In genomic region chr4:83454626-83455025, GRCh38 we compare ENCODE assay signal across 8 cellular contexts. TPM values are rescaled to one million over a fixed set of nuclear protein-coding genes. Genes with fewer than 3 reads are reported as not detected.
DNase-seq lines count a peak whose midpoint lies in the region; ATAC-seq, FAIRE-seq and TF ChIP-seq lines count a peak whose summit lies in the region.

No MANE protein-coding gene starts in this region.

- H2BK15ac ChIP-seq in H1 (ENCODE audit: low read length): no peak overlapping the region

- peak overlapping the region; percentile 86 to 94 (median 90); a peak in 6 of 7 replicates for H3K9ac ChIP-seq in H1 (replicated peaks in 1 of 4; ENCODE audit: extremely low read depth in 1 of 4, low read depth in 3 of 4, low read length in 3 of 4)

- no peak for TF ChIP-seq RAD21 in H1 (IDR thresholded peaks at IDR 0.05 in 1 of 2, conservative IDR thresholded peaks at IDR 0.05 in 1 of 2; ENCODE audit: low read depth in 2 of 2, low read length in 2 of 2)

- H4K5ac ChIP-seq in H1 (ENCODE audit: insufficient read length, low read depth, low read length): no peak overlapping the region

- no peak for ATAC-seq in naive thymus-derived CD8-positive, alpha-beta T cell

- H2AK5ac ChIP-seq in H1 (ENCODE audit: low read depth, low read length): no peak overlapping the region

- H2BK5ac ChIP-seq in H1 (ENCODE audit: low read depth, low read length): no peak overlapping the region

- H3K79me2 ChIP-seq in OCI-LY7 (ENCODE audit: insufficient read depth, low read depth, low read length): peaks cover 84% of the 10 kb centered on the region
- H3K79me2 ChIP-seq in H1 (ENCODE audit: control insufficient read depth in 1 of 2, insufficient read depth in 2 of 2, low read length in 2 of 2): peaks cover 0 to 32% of the 10 kb centered on the region in 2 experiments; a peak in 3 of 4 replicates

- CTCF ChIA-PET in CD8-positive, alpha-beta memory T cell (lab: Charles Lee): interaction anchor here (0.9 to 2.0 kb wide), 3 partner anchors 9 to 47 kb away, joined by 3 to 6 read pairs (median 4); no protein-coding TSS in a partner anchor
- CTCF ChIA-PET in OCI-LY7 (lab: Charles Lee; ENCODE audit: unreplicated experiment): interaction anchor here (1.3 to 1.6 kb wide), 2 partner anchors 10 to 170 kb away, joined by 3 read pairs; partner anchors contain the start of gene COQ2
- CTCF ChIA-PET in H1 (lab: Charles Lee; ENCODE audit: partially characterized antibody): interaction anchor here (1.0 to 1.5 kb wide), 3 partner anchors 36 to 68 kb away, joined by 3 to 4 read pairs (median 3); no protein-coding TSS in a partner anchor

- H3K27me3 ChIP-seq in CD8-positive, alpha-beta memory T cell (ENCODE audit: insufficient read depth, low read length, poor library complexity, severe bottlenecking): no peaks in the 10 kb centered on the region
- no peaks in the 10 kb centered on the region for H3K27me3 ChIP-seq in H1 (replicated peaks in 1 of 4; ENCODE audit: control insufficient read depth in 3 of 4, extremely low read depth in 1 of 4, insufficient read depth in 3 of 4, low read length in 3 of 4)

- peaks cover 35% of the 10 kb centered on the region for H3K4me1 ChIP-seq in CD8-positive, alpha-beta memory T cell (ENCODE audit: insufficient read depth, low read length)
- H3K4me1 ChIP-seq in OCI-LY7 (ENCODE audit: insufficient read depth, low read length, poor library complexity, severe bottlenecking) (peaks cover 37% of the 10 kb centered on the region), H1 (replicated peaks in 1 of 4; ENCODE audit: control insufficient read depth in 3 of 4, insufficient read depth in 4 of 4, low read length in 3 of 4) (peaks cover 0 to 3% (median 0%) of the 10 kb centered on the region in 4 experiments; a peak in 2 of 7 replicates)

- H3K9me3 ChIP-seq in CD8-positive, alpha-beta memory T cell (ENCODE audit: low read length): no peaks in the 10 kb centered on the region
- H3K9me3 ChIP-seq in OCI-LY7 (ENCODE audit: low read length) (no peaks in the 10 kb centered on the region), H1 (ENCODE audit: insufficient read depth in 2 of 2, low read depth in 1 of 2, low read length in 1 of 2) (no peaks in the 10 kb centered on the region)

- H3K4me3 ChIP-seq in CD8-positive, alpha-beta memory T cell (ENCODE audit: low read length): peak overlapping the region; percentile 80
- H3K4me3 ChIP-seq in OCI-LY7 (ENCODE audit: low read depth, low read length, poor library complexity, severe bottlenecking) (peak overlapping the region; percentile 89), H1 (ENCODE audit: extremely low read depth in 1 of 4, insufficient read depth in 2 of 4, low read depth in 3 of 4, low read length in 4 of 4) (peak overlapping the region; percentile 85 to 99 (median 93))

- H3K14ac ChIP-seq in H1 (ENCODE audit: insufficient read length): no peak overlapping the region

- TF ChIP-seq POLR2A in H1 (IDR thresholded peaks at IDR 0.05; ENCODE audit: control extremely low read depth in 1 of 2, low read depth in 2 of 2, low read length in 2 of 2): no peak

- H3K4me2 ChIP-seq in OCI-LY7 (ENCODE audit: low read length): peak overlapping the region; percentile 94
- H3K4me2 ChIP-seq in H1 (ENCODE audit: insufficient read depth in 1 of 2, low read depth in 2 of 2, low read length in 2 of 2): peak overlapping the region; percentile 57 to 71

- H3K18ac ChIP-seq in H1 (ENCODE audit: extremely low read depth, low read length): no peak overlapping the region

- intact Hi-C loops in OCI-LY7 (cut with micrococcal nuclease; ENCODE audit: unreplicated experiment): loop anchor here (2.0 to 10.0 kb wide), 3 partner anchors 18 to 170 kb away; partner anchors contain the start of gene COQ2
- intact Hi-C loops in posterior cingulate gyrus (cut with DNase I): loop anchor here (10.0 kb wide), 1 partner anchor 170 kb away; the partner anchor contains the start of gene COQ2

- no peak for TF ChIP-seq EP300 in H1 (IDR thresholded peaks at IDR 0.05; ENCODE audit: borderline replicate concordance in 1 of 2, low read depth in 2 of 2, low read length in 2 of 2)

- no peak overlapping the region for H3K23ac ChIP-seq in H1 (ENCODE audit: insufficient read length)

- no peak overlapping the region for H4K91ac ChIP-seq in H1 (replicated peaks; ENCODE audit: insufficient read length, low read length)

- no peaks in the 10 kb centered on the region for H3K9me3 Mint-ChIP-seq in CD8-positive, alpha-beta memory T cell
- H3K9me3 Mint-ChIP-seq in naive thymus-derived CD8-positive, alpha-beta T cell: no peaks in the 10 kb centered on the region

- POLR2A ChIA-PET in CD8-positive, alpha-beta memory T cell (lab: Charles Lee): interaction anchor here (0.6 to 2.1 kb wide), 5 partner anchors 30 to 1025 kb away, joined by 4 to 24 read pairs (median 9); partner anchors contain the start of genes ABRAXAS1 and COQ2
- POLR2A ChIA-PET in OCI-LY7 (lab: Charles Lee): interaction anchor here (0.6 to 4.1 kb wide), 10 partner anchors 11 to 478 kb away, joined by 3 to 66 read pairs (median 4); partner anchors contain the start of gene COPS4
- POLR2A ChIA-PET in H1 (lab: Charles Lee; ENCODE audit: partially characterized antibody): interaction anchor here (1.2 to 1.4 kb wide), 2 partner anchors 28 to 555 kb away, joined by 3 to 4 read pairs; no protein-coding TSS in a partner anchor
- POLR2A ChIA-PET in naive thymus-derived CD8-positive, alpha-beta T cell (lab: Charles Lee): interaction anchor here (0.5 to 3.1 kb wide), 11 partner anchors 9 to 1025 kb away, joined by 3 to 36 read pairs (median 9); partner anchors contain the start of genes ABRAXAS1, COPS4, COQ2 and HNRNPDL

- peaks cover 43 to 76% (median 67%) of the 10 kb centered on the region in 3 donors for H3K4me1 Mint-ChIP-seq in CD8-positive, alpha-beta memory T cell
- H3K4me1 Mint-ChIP-seq in naive thymus-derived CD8-positive, alpha-beta T cell: peaks cover 17 to 59% (median 58%) of the 10 kb centered on the region in 4 donors

- H3K4me3 Mint-ChIP-seq in CD8-positive, alpha-beta memory T cell: peak overlapping the region; percentile 98 to 100 (median 100)
- H3K4me3 Mint-ChIP-seq in naive thymus-derived CD8-positive, alpha-beta T cell: peak overlapping the region; percentile 98 to 100 (median 100)

- peaks cover 3% of the 10 kb centered on the region; the same call in 1 of the 2 replicates for H3K79me1 ChIP-seq in H1 (ENCODE audit: low read depth, low read length)

- peak overlapping the region; percentile 100 for H3K27ac Mint-ChIP-seq in CD8-positive, alpha-beta memory T cell
- peak overlapping the region; percentile 100 for H3K27ac Mint-ChIP-seq in naive thymus-derived CD8-positive, alpha-beta T cell

- peaks cover 17% of the 10 kb centered on the region; the same call in 1 of the 2 replicates for H4K20me1 ChIP-seq in OCI-LY7 (ENCODE audit: insufficient read depth, low read length)
- H4K20me1 ChIP-seq in H1 (replicated peaks in 1 of 2; ENCODE audit: control insufficient read depth in 1 of 2, insufficient read depth in 2 of 2, low read length in 2 of 2): no peaks in the 10 kb centered on the region

- FAIRE-seq in H1 (lab: Jason Lieb, UNC): no peak

- no peaks in the 10 kb centered on the region for H3K9me2 ChIP-seq in OCI-LY7 (ENCODE audit: insufficient read depth, low read length)

- no peaks in the 10 kb centered on the region for H3K23me2 ChIP-seq in H1 (ENCODE audit: low read depth, low read length)

- H2BK120ac ChIP-seq in H1 (replicated peaks; ENCODE audit: low read depth, low read length): no peak overlapping the region

- peak overlapping the region; percentile 99 for H3K27ac ChIP-seq in CD8-positive, alpha-beta memory T cell (ENCODE audit: low read depth, low read length)
- peak overlapping the region; percentile 62 for H3K27ac ChIP-seq in OCI-LY7 (ENCODE audit: low read depth, low read length, poor library complexity, severe bottlenecking)
- no peak overlapping the region for H3K27ac ChIP-seq in H1 (ENCODE audit: low read depth, low read length)

- 86% methylated on average over 7 of the region's 7 CpGs; no CpG with 5 or more reads in 1 of the 2 experiments for WGBS in H1 (ENCODE audit: extremely low coverage in 1 of 2, insufficient coverage in 1 of 2, insufficient read length in 1 of 2, insufficient replicate concordance in 2 of 2, low coverage in 1 of 2, low lambda C conversion rate in 2 of 2, missing lambda C conversion rate in 1 of 2), 2 experiments

- peaks cover 0 to 2% of the 10 kb centered on the region in 2 donors for H3K27me3 Mint-ChIP-seq in CD8-positive, alpha-beta memory T cell
- H3K27me3 Mint-ChIP-seq in naive thymus-derived CD8-positive, alpha-beta T cell: no peaks in the 10 kb centered on the region

- no peak overlapping the region for H3K4ac ChIP-seq in H1 (replicated peaks; ENCODE audit: insufficient read length, low read depth, low read length)

- no peak overlapping the region for H3K56ac ChIP-seq in H1 (replicated peaks; ENCODE audit: insufficient read length, low read depth, low read length)

- H4K8ac ChIP-seq in H1 (ENCODE audit: extremely low read depth, insufficient read depth, low read length): no peak overlapping the region

- peaks cover 13% of the 10 kb centered on the region for H3K36me3 ChIP-seq in CD8-positive, alpha-beta memory T cell (ENCODE audit: insufficient read depth, low read length)
- H3K36me3 ChIP-seq in OCI-LY7 (ENCODE audit: insufficient read depth, low read length): peaks cover 77% of the 10 kb centered on the region
- peaks cover 0 to 27% (median 3%) of the 10 kb centered on the region in 4 experiments; a peak in 4 of 8 replicates for H3K36me3 ChIP-seq in H1 (ENCODE audit: control insufficient read depth in 2 of 4, insufficient read depth in 4 of 4, low read length in 3 of 4)

- BruUV-seq in OCI-LY7 (replicated peaks; lab: Mats Ljungman, UMichigan): no TSS peak

- TF ChIP-seq CTCF in OCI-LY7 (conservative IDR thresholded peaks at IDR 0.05; ENCODE audit: low read length) (no peak), H1 (IDR thresholded peaks at IDR 0.05; ENCODE audit: control extremely low read depth in 1 of 3, insufficient read depth in 1 of 3, low read depth in 1 of 3, low read length in 3 of 3) (no peak)

- no peak overlapping the region for H2BK12ac ChIP-seq in H1 (ENCODE audit: low read depth, low read length)

- H2AFZ ChIP-seq in OCI-LY7 (ENCODE audit: low read length) (no peak overlapping the region), H1 (ENCODE audit: low read length) (no peak overlapping the region; the same call in 1 of the 2 replicates)

- no peak overlapping the region for H2BK20ac ChIP-seq in H1 (ENCODE audit: low read length)

- peaks cover 0 to 77% (median 19%) of the 10 kb centered on the region in 3 donors for H3K36me3 Mint-ChIP-seq in CD8-positive, alpha-beta memory T cell
- peaks cover 10 to 62% (median 19%) of the 10 kb centered on the region in 3 donors for H3K36me3 Mint-ChIP-seq in naive thymus-derived CD8-positive, alpha-beta T cell

- peak in 1 of 5 donors; percentile 16 for DNase-seq in CD8-positive, alpha-beta memory T cell
- DNase-seq in OCI-LY7 (ENCODE audit: low spot score): no peak
- no peak for DNase-seq in H1 (ENCODE audit: low read depth in 1 of 2, low spot score in 2 of 2)
- peak in 2 of 10 donors; percentile 1 to 14 for DNase-seq in naive thymus-derived CD8-positive, alpha-beta T cell
- DNase-seq in NCI-H1105 (lab: John Stamatoyannopoulos, UW): no peak
- DNase-seq in posterior cingulate gyrus: no peak
- DNase-seq in midbrain (lab: John Stamatoyannopoulos, UW): no peak
- DNase-seq in NCI-H1092 treated with DMSO at 0.1 percent for 48 hours (lab: John Stamatoyannopoulos, UW): no peak

RNA-seq across cellular contexts. Expression of gene HELQ, which starts 1.0 kb away (rescaled TPM):
- total RNA-seq in CD8-positive, alpha-beta memory T cell: 10 to 100 TPM; 14.0 to 15.3 TPM
- polyA plus RNA-seq in CD8-positive, alpha-beta memory T cell: 23.5 TPM
- total RNA-seq in OCI-LY7 (2014; rRNA removed; shearing (Covaris generic)): 63.3 and 67.1 TPM in 2 replicates
- total RNA-seq in OCI-LY7 (2022): 66.3 and 70.4 TPM in 2 replicates
- total RNA-seq in H1 (2021; fragmentation: NEBNext Ultra II Directional; extraction: Animal tissue kit (Norgen Biotek cat#: 25700)): 9.0 and 10.2 TPM in 2 replicates
- polyA plus RNA-seq in H1 (2011; rRNA removed): 4.7 and 5.9 TPM in 2 replicates
- 8.1 TPM for polyA plus RNA-seq in H1 (2011; cell fraction: cytosol; rRNA removed)
- 7.5 TPM for polyA plus RNA-seq in H1 (2011; cell fraction: nucleus; rRNA removed)
- 4.8 to 5.9 TPM (median 5.0 TPM) in 4 replicates for polyA plus RNA-seq in H1 (2012, experiment 1 of 2)
- polyA plus RNA-seq in H1 (2012, experiment 2 of 2): 0.76 TPM
- polyA plus RNA-seq in H1 (2013, experiment 1 of 2): 6.3 TPM
- 6.2 TPM for polyA plus RNA-seq in H1 (2013, experiment 2 of 2)
- polyA minus RNA-seq in H1 (2011; rRNA and poly(A)+ RNA removed): 5.0 and 8.4 TPM in 2 replicates
- 2.1 TPM for polyA minus RNA-seq in H1 (2011; cell fraction: cytosol; rRNA and poly(A)+ RNA removed)
- 15.1 TPM for polyA minus RNA-seq in H1 (2011; cell fraction: nucleus; rRNA and poly(A)+ RNA removed)
- 10 to 100 TPM; 50.1 to 50.2 TPM for total RNA-seq in naive thymus-derived CD8-positive, alpha-beta T cell
- polyA plus RNA-seq in naive thymus-derived CD8-positive, alpha-beta T cell: 10 to 100 TPM; 16.7 to 27.5 (median 19.9) TPM

RNA-seq across cellular contexts. Expression of gene MRPS18C, which starts 1.2 kb away (rescaled TPM):
- 10 to 100 TPM; 86.0 to 87.2 TPM for total RNA-seq in CD8-positive, alpha-beta memory T cell
- 63.6 TPM for polyA plus RNA-seq in CD8-positive, alpha-beta memory T cell
- total RNA-seq in OCI-LY7 (2014; rRNA removed; shearing (Covaris generic)): 38.1 and 41.4 TPM in 2 replicates
- total RNA-seq in OCI-LY7 (2022): 98.1 and 104 TPM in 2 replicates
- total RNA-seq in H1 (2021; fragmentation: NEBNext Ultra II Directional; extraction: Animal tissue kit (Norgen Biotek cat#: 25700)): 50.3 and 58.1 TPM in 2 replicates
- polyA plus RNA-seq in H1 (2011; rRNA removed): 14.3 and 22.6 TPM in 2 replicates
- 25.8 TPM for polyA plus RNA-seq in H1 (2011; cell fraction: cytosol; rRNA removed)
- 5.4 TPM for polyA plus RNA-seq in H1 (2011; cell fraction: nucleus; rRNA removed)
- polyA plus RNA-seq in H1 (2012, experiment 1 of 2): 33.0 to 69.8 TPM (median 38.4 TPM) in 4 replicates
- 2,218 TPM for polyA plus RNA-seq in H1 (2012, experiment 2 of 2)
- polyA plus RNA-seq in H1 (2013, experiment 1 of 2): 118 TPM
- 120 TPM for polyA plus RNA-seq in H1 (2013, experiment 2 of 2)
- polyA minus RNA-seq in H1 (2011; rRNA and poly(A)+ RNA removed): 12.8 and 12.9 TPM in 2 replicates
- polyA minus RNA-seq in H1 (2011; cell fraction: cytosol; rRNA and poly(A)+ RNA removed): 23.0 TPM
- 14.9 TPM for polyA minus RNA-seq in H1 (2011; cell fraction: nucleus; rRNA and poly(A)+ RNA removed)
- 10 to 100 TPM; 52.9 to 66.1 TPM for total RNA-seq in naive thymus-derived CD8-positive, alpha-beta T cell
- polyA plus RNA-seq in naive thymus-derived CD8-positive, alpha-beta T cell: 10 to 100 TPM; 45.4 to 64.6 (median 50.5) TPM

RNA-seq across cellular contexts. Expression of gene ABRAXAS1, which starts 30.3 kb away (rescaled TPM):
- 10 to 100 TPM; 10.8 to 11.0 TPM for total RNA-seq in CD8-positive, alpha-beta memory T cell
- polyA plus RNA-seq in CD8-positive, alpha-beta memory T cell: 8.1 TPM
- total RNA-seq in OCI-LY7 (2014; rRNA removed; shearing (Covaris generic)): 17.7 and 24.4 TPM in 2 replicates
- total RNA-seq in OCI-LY7 (2022): 26.5 and 28.4 TPM in 2 replicates
- total RNA-seq in H1 (2021; fragmentation: NEBNext Ultra II Directional; extraction: Animal tissue kit (Norgen Biotek cat#: 25700)): 28.6 and 32.1 TPM in 2 replicates
- polyA plus RNA-seq in H1 (2011; rRNA removed): 5.5 and 11.4 TPM in 2 replicates
- 11.5 TPM for polyA plus RNA-seq in H1 (2011; cell fraction: cytosol; rRNA removed)
- 7.7 TPM for polyA plus RNA-seq in H1 (2011; cell fraction: nucleus; rRNA removed)
- polyA plus RNA-seq in H1 (2012, experiment 1 of 2): 10.6 to 16.2 TPM (median 12.0 TPM) in 4 replicates
- polyA plus RNA-seq in H1 (2012, experiment 2 of 2): 1.2 TPM
- polyA plus RNA-seq in H1 (2013, experiment 1 of 2): 31.9 TPM
- polyA plus RNA-seq in H1 (2013, experiment 2 of 2): 31.6 TPM
- polyA minus RNA-seq in H1 (2011; rRNA and poly(A)+ RNA removed): 13.8 and 25.8 TPM in 2 replicates
- 18.1 TPM for polyA minus RNA-seq in H1 (2011; cell fraction: cytosol; rRNA and poly(A)+ RNA removed)
- 44.2 TPM for polyA minus RNA-seq in H1 (2011; cell fraction: nucleus; rRNA and poly(A)+ RNA removed)
- 10 to 100 TPM; 45.3 to 47.8 TPM for total RNA-seq in naive thymus-derived CD8-positive, alpha-beta T cell
- 10 to 100 TPM; 13.8 to 15.3 (median 14.0) TPM for polyA plus RNA-seq in naive thymus-derived CD8-positive, alpha-beta T cell
